In the genomic region with DNA sequence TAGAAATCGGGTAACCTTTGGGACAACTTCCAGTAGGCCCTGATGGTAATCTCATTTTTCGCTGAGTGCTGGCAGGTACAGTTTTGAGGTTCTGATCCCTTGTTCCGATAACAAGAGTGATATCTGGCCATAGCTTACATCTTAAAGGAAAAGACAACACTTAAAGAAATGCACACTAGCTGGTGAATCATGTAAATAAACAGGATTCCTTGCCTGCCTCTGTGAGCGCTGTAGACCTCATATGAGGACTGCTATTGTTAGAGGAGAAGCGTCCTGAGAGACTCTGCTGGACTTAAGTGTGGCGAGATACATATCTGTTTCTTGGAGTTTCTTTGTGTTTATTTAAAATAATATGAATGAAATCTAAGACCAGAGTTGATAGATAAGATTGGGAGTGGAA, we compare ENCODE assay signal across 15 cellular contexts.
DNase-seq lines count a peak whose midpoint lies in the region; ATAC-seq, FAIRE-seq and TF ChIP-seq lines count a peak whose summit lies in the region.
"Had no signal": no experiment of that assay in that cellular context is flagged by ENCODE, and none has a peak within 500 bp of the region (broad histone marks: within the 10 kb centered on the region; RNA-seq: fewer than 3 reads in every experiment).

No MANE protein-coding gene starts in this region.

- FAIRE-seq in pancreas (lab: Jason Lieb, UNC): no peak

- H3K36me3 Mint-ChIP-seq in activated CD4-positive, alpha-beta memory T cell treated with anti-CD3 and anti-CD28 coated beads, Interleukin-2, amount 10 ng/mL, durations not matched to agents 7 days and 5 days (ENCODE audit: low read depth): no peaks in the 10 kb centered on the region
- H3K36me3 Mint-ChIP-seq in activated CD4-positive, alpha-beta T cell treated with anti-CD3 and anti-CD28 coated beads for 36 hours (ENCODE audit: low read depth): no peaks in the 10 kb centered on the region

- peak; percentile 9 for DNase-seq in MG63
- DNase-seq in pancreas: no peak
- no peak for DNase-seq in activated CD4-positive, alpha-beta memory T cell treated with anti-CD3 and anti-CD28 coated beads, Interleukin-2, amount 10 ng/mL, durations not matched to agents 7 days and 5 days
- DNase-seq in activated CD4-positive, alpha-beta T cell treated with anti-CD3 and anti-CD28 coated beads for 36 hours: no peak
- DNase-seq in NCI-H2227 treated with DMSO at 0.1 percent for 48 hours (lab: John Stamatoyannopoulos, UW): no peak
- DNase-seq: effector CD8-positive, alpha-beta T cell; NCI-H2107; Peyer's patch; posterior cingulate gyrus; stimulated activated CD4-positive, alpha-beta T cell treated with anti-CD3 and anti-CD28 coated beads, Interleukin-4, amount 100 ng/mL, for 4 hours; stimulated activated naive CD8-positive, alpha-beta T cell treated with anti-CD3 and anti-CD28 coated beads, Interleukin-15, amount 100 ng/mL, for 72 hours had no signal

- no peak overlapping the region for H3K27ac Mint-ChIP-seq in activated CD4-positive, alpha-beta memory T cell treated with anti-CD3 and anti-CD28 coated beads, Interleukin-2, amount 10 ng/mL, durations not matched to agents 7 days and 5 days
- no peak overlapping the region for H3K27ac Mint-ChIP-seq in activated CD4-positive, alpha-beta T cell treated with anti-CD3 and anti-CD28 coated beads for 36 hours
- H3K27ac Mint-ChIP-seq: stimulated activated naive CD8-positive, alpha-beta T cell treated with anti-CD3 and anti-CD28 coated beads, Interleukin-15, amount 100 ng/mL, for 72 hours had no signal

- no peaks in the 10 kb centered on the region for H3K9me3 Mint-ChIP-seq in activated CD4-positive, alpha-beta memory T cell treated with anti-CD3 and anti-CD28 coated beads, Interleukin-2, amount 10 ng/mL, durations not matched to agents 7 days and 5 days
- no peaks in the 10 kb centered on the region for H3K9me3 Mint-ChIP-seq in activated CD4-positive, alpha-beta T cell treated with anti-CD3 and anti-CD28 coated beads for 36 hours (ENCODE audit: low read depth)
- H3K9me3 Mint-ChIP-seq: stimulated activated naive CD8-positive, alpha-beta T cell treated with anti-CD3 and anti-CD28 coated beads, Interleukin-15, amount 100 ng/mL, for 72 hours had no signal

- TF ChIP-seq CTCF in C4-2B (conservative IDR thresholded peaks at IDR 0.05) (peak; percentile 41), pancreas (IDR thresholded peaks at IDR 0.05) (no peak)

- H3K4me3 Mint-ChIP-seq in activated CD4-positive, alpha-beta memory T cell treated with anti-CD3 and anti-CD28 coated beads, Interleukin-2, amount 10 ng/mL, durations not matched to agents 7 days and 5 days: no peak overlapping the region
- no peak overlapping the region for H3K4me3 Mint-ChIP-seq in activated CD4-positive, alpha-beta T cell treated with anti-CD3 and anti-CD28 coated beads for 36 hours

- H3K27ac ChIP-seq in C4-2B (no peak overlapping the region), duodenal mucosa (ENCODE audit: low read depth, low read length) (no peak overlapping the region), pancreas (peak overlapping the region in 3 of 4 donors; percentile 86 to 89 (median 88))

- no peaks in the 10 kb centered on the region for H3K9me3 ChIP-seq in MG63
- no peaks in the 10 kb centered on the region for H3K9me3 ChIP-seq in duodenal mucosa (ENCODE audit: control insufficient read depth in 1 of 2, low read length in 2 of 2)
- H3K9me3 ChIP-seq in pancreas: no peaks in the 10 kb centered on the region
- H3K9me3 ChIP-seq: Peyer's patch had no signal

- CTCF ChIA-PET in activated CD4-positive, alpha-beta memory T cell treated with anti-CD3 and anti-CD28 coated beads, Interleukin-2, amount 10 ng/mL, durations not matched to agents 7 days and 5 days (lab: Charles Lee): interaction anchor here (2.0 kb wide), 1 partner anchor 10 kb away, joined by 5 read pairs; no protein-coding TSS in a partner anchor
- CTCF ChIA-PET in activated CD4-positive, alpha-beta T cell treated with anti-CD3 and anti-CD28 coated beads for 36 hours (lab: Charles Lee): interaction anchor here (1.0 kb wide), 1 partner anchor 10 kb away, joined by 3 read pairs; no protein-coding TSS in a partner anchor

- POLR2A ChIA-PET in activated CD4-positive, alpha-beta memory T cell treated with anti-CD3 and anti-CD28 coated beads, Interleukin-2, amount 10 ng/mL, durations not matched to agents 7 days and 5 days (lab: Charles Lee): no interaction called here
- POLR2A ChIA-PET in activated CD4-positive, alpha-beta T cell treated with anti-CD3 and anti-CD28 coated beads for 36 hours (lab: Charles Lee): no interaction called here

- no peak for ATAC-seq in pancreas
- ATAC-seq in HG03196 (IDR thresholded peaks at IDR 0.05; ENCODE audit: unreplicated experiment): no peak
- no peak for ATAC-seq in activated CD4-positive, alpha-beta T cell treated with anti-CD3 and anti-CD28 coated beads for 36 hours
- ATAC-seq: stimulated activated naive CD8-positive, alpha-beta T cell treated with anti-CD3 and anti-CD28 coated beads, Interleukin-15, amount 100 ng/mL, for 72 hours had no signal

- no peaks in the 10 kb centered on the region for H3K27me3 ChIP-seq in MG63
- peaks cover 0 to 5% of the 10 kb centered on the region in 2 donors for H3K27me3 ChIP-seq in duodenal mucosa (ENCODE audit: control insufficient read depth in 1 of 2, insufficient read depth in 2 of 2, low read length in 2 of 2)
- H3K27me3 ChIP-seq in pancreas: no peaks in the 10 kb centered on the region
- H3K27me3 ChIP-seq: Peyer's patch had no signal

- WGBS in pancreas, 2 donors: 61 to 65% methylated on average over 6 of the region's 6 CpGs

- H3K4me1 Mint-ChIP-seq in activated CD4-positive, alpha-beta memory T cell treated with anti-CD3 and anti-CD28 coated beads, Interleukin-2, amount 10 ng/mL, durations not matched to agents 7 days and 5 days: peaks cover 24% of the 10 kb centered on the region
- peaks cover 14% of the 10 kb centered on the region for H3K4me1 Mint-ChIP-seq in activated CD4-positive, alpha-beta T cell treated with anti-CD3 and anti-CD28 coated beads for 36 hours

- peak overlapping the region in 1 of 2 donors; percentile 6 for H3K9ac ChIP-seq in duodenal mucosa (ENCODE audit: low read depth in 1 of 2, low read length in 2 of 2)

- H3K36me3 ChIP-seq in MG63: no peaks in the 10 kb centered on the region
- no peaks in the 10 kb centered on the region for H3K36me3 ChIP-seq in duodenal mucosa (ENCODE audit: control insufficient read depth in 1 of 2, insufficient read depth in 2 of 2, low read length in 2 of 2)
- H3K36me3 ChIP-seq in pancreas: no peaks in the 10 kb centered on the region
- H3K36me3 ChIP-seq: Peyer's patch had no signal

- H3K4me3 ChIP-seq in MG63 (no peak overlapping the region), duodenal mucosa (ENCODE audit: low read depth in 1 of 2, low read length in 2 of 2) (peak overlapping the region; percentile 76 to 81), pancreas (peak overlapping the region in 3 of 4 donors; percentile 69 to 77 (median 71))
- H3K4me3 ChIP-seq: lung had no signal

- intact Hi-C loops in pancreas (cut with DNase I): no loop called here
- intact Hi-C loops in activated CD4-positive, alpha-beta T cell treated with anti-CD3 and anti-CD28 coated beads for 36 hours (cut with DNase I, micrococcal nuclease): loop anchor here in 1 of 2 experiments (5.0 to 10.0 kb wide), 3 partner anchors 368 to 587 kb away; no protein-coding TSS in a partner anchor

- H3K4me1 ChIP-seq in duodenal mucosa (ENCODE audit: control insufficient read depth in 1 of 2, insufficient read depth in 2 of 2, low read length in 2 of 2) (peaks cover 4 to 17% of the 10 kb centered on the region in 2 donors), pancreas (peaks cover 0 to 12% (median 2%) of the 10 kb centered on the region in 3 donors)

- peaks cover 53% of the 10 kb centered on the region for H3K27me3 Mint-ChIP-seq in activated CD4-positive, alpha-beta memory T cell treated with anti-CD3 and anti-CD28 coated beads, Interleukin-2, amount 10 ng/mL, durations not matched to agents 7 days and 5 days
- peaks cover 60% of the 10 kb centered on the region for H3K27me3 Mint-ChIP-seq in activated CD4-positive, alpha-beta T cell treated with anti-CD3 and anti-CD28 coated beads for 36 hours

Comparison
In these comparisons a context has a peak if more than half of its experiments do, and no peak if none do; other contexts are left out.
1. H3K27ac ChIP-seq: peak in pancreas (3 of 4); none in C4-2B (single experiment) and duodenal mucosa (single experiment).